In the genomic region with DNA sequence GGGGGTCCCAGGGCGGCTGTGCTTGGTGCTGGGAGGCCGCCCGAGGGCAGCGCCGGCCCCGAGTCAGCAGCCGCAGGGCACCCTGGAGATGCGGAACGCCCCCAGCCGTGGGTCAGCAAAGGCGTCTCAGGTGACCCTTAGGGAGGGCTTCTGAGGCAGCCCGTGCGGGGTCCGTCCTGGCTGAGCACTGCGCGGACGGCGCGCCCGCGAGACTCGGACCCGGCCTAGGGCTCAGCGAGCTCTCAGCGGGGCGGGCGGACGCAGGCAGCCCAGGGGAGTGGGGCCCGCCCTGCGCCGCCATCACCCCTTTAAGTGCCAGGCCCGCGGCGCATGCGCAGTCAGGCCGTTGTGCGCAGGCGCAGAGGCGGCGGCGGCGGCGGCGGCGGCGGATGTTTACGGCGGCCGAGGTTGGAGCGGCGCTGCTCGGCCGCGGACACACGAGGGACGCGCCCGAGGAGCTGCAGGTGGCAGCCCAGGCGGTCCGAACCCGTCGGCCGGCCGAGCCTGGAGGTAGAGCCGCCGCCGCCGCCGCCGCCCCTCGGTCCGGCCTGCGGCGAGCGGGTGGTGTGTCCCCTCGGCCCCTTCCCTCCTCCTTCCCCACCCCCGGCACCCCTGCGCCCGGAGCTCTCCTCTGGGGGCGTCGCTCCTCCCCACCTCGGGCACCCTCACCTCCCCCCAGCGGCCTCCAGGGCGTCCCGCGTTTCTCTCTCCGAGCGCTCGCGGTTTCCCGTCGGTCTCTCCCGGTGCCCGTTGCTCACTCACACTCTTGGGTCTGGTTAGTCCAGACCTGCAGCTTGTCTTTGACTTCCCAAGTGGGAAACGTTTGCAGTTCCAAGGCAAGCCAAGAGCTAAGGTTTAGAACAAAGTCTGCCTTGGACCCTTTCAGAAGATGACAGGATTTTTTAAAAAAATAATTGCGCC, we compare ENCODE assay signal across 8 cellular contexts. TPM values are rescaled to one million over a fixed set of nuclear protein-coding genes. Genes with fewer than 3 reads are reported as not detected.
DNase-seq lines count a peak whose midpoint lies in the region; ATAC-seq and TF ChIP-seq lines count a peak whose summit lies in the region.

Gene PCMTD2 (plus strand): TSS at position 388 of the 921 bp plus-strand sequence. CDS start 4,218 bp downstream, outside the sequence.

- TF ChIP-seq POLR2A in prostate gland (IDR thresholded peaks at IDR 0.05), result peak; percentile 75

- under 1% methylated on average over 46 of the region's 96 CpGs for WGBS in prostate gland

- intact Hi-C loops in T-helper 1 cell treated with Interleukin-12 subunit alpha and Interleukin-12 subunit beta and Interleukin-4 antibody, amounts not matched to agents 30 ng/mL and 1 ng/mL, for 36 hours (cut with micrococcal nuclease), result loop anchor here (2.0 kb wide), 1 partner anchor 173 kb away; no protein-coding TSS in a partner anchor
- intact Hi-C loops in left ventricle myocardium inferior (cut with micrococcal nuclease), result no loop called here
- intact Hi-C loops in prostate gland (cut with DNase I), result no loop called here

- peak; percentile 83 for ATAC-seq in HG02759 (IDR thresholded peaks at IDR 0.05; ENCODE audit: unreplicated experiment)

- H3K9me3 ChIP-seq in left ventricle myocardium inferior (replicated peaks) (no peaks in the 10 kb centered on the region), prostate gland (no peaks in the 10 kb centered on the region)

- H3K4me3 ChIP-seq in left ventricle myocardium inferior (peak within 1 kb of the TSS; percentile 86), prostate gland (peak within 1 kb of the TSS; percentile 92 to 96)

- H3K4me1 ChIP-seq in left ventricle myocardium inferior (peaks cover 54% of the 10 kb centered on the region), prostate gland (replicated peaks) (no peaks in the 10 kb centered on the region)

- DNase-seq in NCI-H1436 (lab: John Stamatoyannopoulos, UW), result peak; percentile 76
- DNase-seq in amniotic epithelial cell (ENCODE audit: low read depth), result peak; percentile 59
- peak; percentile 83 for DNase-seq in left ventricle myocardium inferior
- peak; percentile 68 for DNase-seq in prostate gland (ENCODE audit: low spot score)
- DNase-seq in ureter (ENCODE audit: low spot score), result peak; percentile 81

- H3K27me3 ChIP-seq in left ventricle myocardium inferior (ENCODE audit: low read depth), result no peaks in the 10 kb centered on the region
- no peaks in the 10 kb centered on the region for H3K27me3 ChIP-seq in prostate gland (replicated peaks; ENCODE audit: insufficient read depth)

- peak within 1 kb of the TSS; percentile 96 for H3K27ac ChIP-seq in left ventricle myocardium inferior (replicated peaks)
- H3K27ac ChIP-seq in prostate gland, result peak within 1 kb of the TSS; percentile 86 to 89

- TF ChIP-seq CTCF in GM12873 (IDR thresholded peaks at IDR 0.05; ENCODE audit: insufficient read depth, low read depth, low read length, missing control alignments), result peak; percentile 19
- TF ChIP-seq CTCF in left ventricle myocardium inferior (IDR thresholded peaks at IDR 0.05; ENCODE audit: borderline replicate concordance), result peak; percentile 8
- peak in 2 of 4 experiments; percentile 10 to 22 for TF ChIP-seq CTCF in prostate gland (IDR thresholded peaks at IDR 0.05)

- H3K36me3 ChIP-seq in left ventricle myocardium inferior (no peaks in the 10 kb centered on the region), prostate gland (no peaks in the 10 kb centered on the region)

RNA-seq across cellular contexts. Expression of gene PCMTD2, which starts in this region (rescaled TPM):
- 47.2 and 52.6 TPM in 2 replicates for total RNA-seq in T-helper 1 cell treated with Interleukin-12 subunit alpha and Interleukin-12 subunit beta and Interleukin-4 antibody, amounts not matched to agents 30 ng/mL and 1 ng/mL, for 36 hours
- 62.9 TPM for total RNA-seq in left ventricle myocardium inferior
- 100 to 1,000 TPM; 143 to 147 TPM for total RNA-seq in prostate gland
- 58.2 TPM for total RNA-seq in ureter

Comparison
In these comparisons a context has a peak if more than half of its experiments do, and no peak if none do; other contexts are left out.
1. Peak in every context shown above with its lines: DNase-seq, ATAC-seq, H3K4me3 ChIP-seq and H3K27ac ChIP-seq.